In the genomic region with DNA sequence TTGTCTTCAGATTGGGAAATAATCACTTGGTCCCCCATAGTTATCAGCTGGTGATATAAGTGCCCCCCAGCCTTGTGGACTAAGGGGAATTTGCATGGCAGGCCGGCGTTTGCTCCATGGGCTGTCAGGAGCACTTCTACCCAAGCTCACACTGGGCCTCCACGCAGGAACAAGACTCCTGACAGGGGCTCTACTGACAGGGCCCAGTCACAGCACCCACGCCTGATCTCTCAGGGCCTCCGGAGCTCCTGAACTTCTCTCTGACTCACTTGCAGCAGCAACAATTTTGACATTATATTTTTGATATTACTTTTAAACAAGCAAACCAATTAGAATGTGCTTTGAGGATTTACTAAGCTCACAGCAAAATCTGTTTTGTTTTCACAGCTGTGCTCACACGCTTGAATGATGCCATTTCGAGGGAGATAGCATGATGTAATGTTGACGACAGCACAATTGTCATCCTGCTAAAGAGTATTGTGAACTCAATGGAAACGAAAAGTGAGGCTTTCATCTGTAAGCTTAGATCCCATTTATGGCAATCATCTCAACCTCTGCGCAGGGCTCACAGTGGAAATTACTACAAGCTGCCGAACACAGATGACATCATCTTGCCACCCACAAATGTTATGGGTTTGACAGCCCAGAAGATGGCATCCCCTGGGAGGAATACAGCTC, we compare ENCODE assay signal across 12 cellular contexts. TPM values are rescaled to one million over a fixed set of nuclear protein-coding genes. Genes with fewer than 3 reads are reported as not detected.
DNase-seq lines count a peak whose midpoint lies in the region; ATAC-seq and TF ChIP-seq lines count a peak whose summit lies in the region.
"Had no signal": no experiment of that assay in that cellular context is flagged by ENCODE, and none has a peak within 500 bp of the region (broad histone marks: within the 10 kb centered on the region; RNA-seq: fewer than 3 reads in every experiment).

No MANE protein-coding gene starts in this region.

- peak overlapping the region; percentile 61 for H2AFZ ChIP-seq in MM.1S (ENCODE audit: low read length)

- H3K4me2 ChIP-seq in DOHH2 (ENCODE audit: low read length) (peak overlapping the region; percentile 51), MM.1S (ENCODE audit: low read depth, low read length) (peak overlapping the region; percentile 23; the same call in 1 of the 2 replicates)

- H3K27ac ChIP-seq in DOHH2 (ENCODE audit: low read depth, low read length) (no peak overlapping the region), MM.1S (ENCODE audit: low read length) (peak overlapping the region; percentile 63; the same call in 1 of the 2 replicates), aorta (ENCODE audit: low read depth in 1 of 2, low read length in 2 of 2) (no peak overlapping the region)

- H3K4me3 ChIP-seq in DOHH2 (ENCODE audit: low read length) (peak overlapping the region; percentile 20; the same call in 1 of the 2 replicates), MM.1S (ENCODE audit: low read length) (no peak overlapping the region), aorta (ENCODE audit: low read length in 2 of 2) (no peak overlapping the region)
- H3K4me3 ChIP-seq: breast epithelium had no signal

- H3K4me1 ChIP-seq in DOHH2 (ENCODE audit: control insufficient read depth, low read length) (peaks cover 20% of the 10 kb centered on the region), MM.1S (ENCODE audit: low read length) (peaks cover 22% of the 10 kb centered on the region), aorta (ENCODE audit: control insufficient read depth in 1 of 2, insufficient read depth in 2 of 2, low read length in 2 of 2) (no peaks in the 10 kb centered on the region)
- H3K4me1 ChIP-seq: breast epithelium, Caco-2 had no signal

- WGBS in aorta, 2 donors, result 65 to 71% methylated on average over 11 of the region's 11 CpGs

- H3K79me2 ChIP-seq in DOHH2 (ENCODE audit: control insufficient read depth, low read length) (no peaks in the 10 kb centered on the region), MM.1S (ENCODE audit: low read length) (no peaks in the 10 kb centered on the region)

- H3K9ac ChIP-seq in MM.1S (ENCODE audit: low read length), result peak overlapping the region; percentile 28; the same call in 1 of the 2 replicates

- DNase-seq in MM.1S (no peak), germinal center (ENCODE audit: low spot score) (peak; percentile 51), DMS153 treated with DMSO at 0.1 percent for 48 hours (lab: John Stamatoyannopoulos, UW; ENCODE audit: unreplicated experiment) (no peak), aorta (no peak), NOMO-1 (lab: John Stamatoyannopoulos, UW; ENCODE audit: unreplicated experiment in 2 of 2) (no peak), left colon (no peak)
- DNase-seq: Caco-2, midbrain, NCI-H1436 had no signal

- no peaks in the 10 kb centered on the region for H3K9me2 ChIP-seq in DOHH2 (replicated peaks; ENCODE audit: control insufficient read depth, low read length)
- H3K9me2 ChIP-seq in MM.1S (replicated peaks; ENCODE audit: insufficient read depth, low read length), result no peaks in the 10 kb centered on the region

- ATAC-seq in GM19452 (IDR thresholded peaks at IDR 0.05; ENCODE audit: unreplicated experiment) (peak; percentile 76), aorta (ENCODE audit: low FRiP score) (no peak), left colon (no peak)

- H3K27me3 ChIP-seq in DOHH2 (ENCODE audit: control insufficient read depth, low read length), result peaks cover 10% of the 10 kb centered on the region
- no peaks in the 10 kb centered on the region for H3K27me3 ChIP-seq in MM.1S (replicated peaks; ENCODE audit: insufficient read depth, low read length)
- H3K27me3 ChIP-seq in aorta (ENCODE audit: control insufficient read depth in 1 of 2, insufficient read depth in 2 of 2, low read length in 1 of 2), result no peaks in the 10 kb centered on the region
- H3K27me3 ChIP-seq: breast epithelium had no signal

- intact Hi-C loops in aorta (cut with DNase I) (no loop called here), left colon (cut with DNase I, micrococcal nuclease) (no loop called here)

- H3K36me3 ChIP-seq in DOHH2 (ENCODE audit: control insufficient read depth, low read length) (no peaks in the 10 kb centered on the region), MM.1S (replicated peaks; ENCODE audit: insufficient read depth, low read length) (no peaks in the 10 kb centered on the region), aorta (ENCODE audit: control insufficient read depth in 1 of 2, insufficient read depth in 2 of 2, low read length in 1 of 2) (no peaks in the 10 kb centered on the region)
- H3K36me3 ChIP-seq: breast epithelium had no signal

- H3F3A ChIP-seq in DOHH2 (ENCODE audit: control insufficient read depth, insufficient read depth) (no peaks in the 10 kb centered on the region), MM.1S (ENCODE audit: insufficient read depth, low read length) (no peaks in the 10 kb centered on the region)

- TF ChIP-seq CTCF in DOHH2 (IDR thresholded peaks at IDR 0.05; ENCODE audit: low read depth, low read length, poor library complexity, severe bottlenecking) (no peak), MM.1S (IDR thresholded peaks at IDR 0.05; ENCODE audit: low read length) (no peak)

- H3K9me3 ChIP-seq in DOHH2 (ENCODE audit: control insufficient read depth, insufficient read depth, low read length) (no peaks in the 10 kb centered on the region), MM.1S (replicated peaks; ENCODE audit: insufficient read depth, low read length) (no peaks in the 10 kb centered on the region), aorta (ENCODE audit: control insufficient read depth, low read length) (no peaks in the 10 kb centered on the region)
- H3K9me3 ChIP-seq: breast epithelium, Caco-2 had no signal

- no peaks in the 10 kb centered on the region for H4K20me1 ChIP-seq in DOHH2 (ENCODE audit: control insufficient read depth, insufficient read depth, low read depth, low read length)
- H4K20me1 ChIP-seq in MM.1S (ENCODE audit: insufficient read depth, low read length), result no peaks in the 10 kb centered on the region

RNA-seq across cellular contexts. Expression of a gene that starts 28.7 kb away (rescaled TPM):
- total RNA-seq in aorta, result 10 to 100 TPM; 94.7 to 96.7 TPM
- 10 to 100 TPM; 62.5 to 94.0 TPM for polyA plus RNA-seq in aorta
- 100 to 1,000 TPM in 1 of 2 donors, 10 to 100 TPM in 1; 74.8 to 128 TPM for total RNA-seq in left colon
